In genomic region chr17:74442670-74443515, GRCh38 we compare ENCODE assay signal across 8 cellular contexts. TPM values are rescaled to one million over a fixed set of nuclear protein-coding genes. Genes with fewer than 3 reads are reported as not detected.
DNase-seq lines count a peak whose midpoint lies in the region; ATAC-seq and TF ChIP-seq lines count a peak whose summit lies in the region.

No MANE protein-coding gene starts in this region.

- H3K27ac ChIP-seq in HUES6 (ENCODE audit: low read depth, low read length) = no peak overlapping the region
- H3K27ac ChIP-seq in gastroesophageal sphincter = peak overlapping the region; percentile 44 to 81 (median 80)
- peak overlapping the region; percentile 74 for H3K27ac ChIP-seq in neutrophil

- in situ Hi-C loops in GM18951 (cut with MboI; ENCODE audit: low sequenced_read_pairs, unreplicated experiment) = no loop called here

- H3K4me1 ChIP-seq in HUES6 (ENCODE audit: control insufficient read depth, insufficient read depth, low read length) (peaks cover 32% of the 10 kb centered on the region), gastroesophageal sphincter (peaks cover 0 to 59% (median 27%) of the 10 kb centered on the region in 3 donors), neutrophil (ENCODE audit: control insufficient read depth in 1 of 2, insufficient read depth in 1 of 2, low read depth in 1 of 2, low read length in 1 of 2) (peaks cover 16 to 22% of the 10 kb centered on the region in 2 experiments)

- peak; percentile 81 for ATAC-seq in gastroesophageal sphincter
- no peak for ATAC-seq in HG02763 (IDR thresholded peaks at IDR 0.05; ENCODE audit: unreplicated experiment)

- H3K9me3 ChIP-seq in HUES6 (ENCODE audit: control insufficient read depth, insufficient read depth, low read depth, low read length) = no peaks in the 10 kb centered on the region; the same call in 1 of the 2 replicates
- H3K9me3 ChIP-seq in gastroesophageal sphincter = peaks cover 0 to 1% (median 0%) of the 10 kb centered on the region in 3 donors
- H3K9me3 ChIP-seq in neutrophil = peaks cover 16% of the 10 kb centered on the region

- H3K27me3 ChIP-seq in HUES6 (ENCODE audit: control insufficient read depth, insufficient read depth, low read length) (no peaks in the 10 kb centered on the region), gastroesophageal sphincter (no peaks in the 10 kb centered on the region), neutrophil (peaks cover 54% of the 10 kb centered on the region)

- TF ChIP-seq POLR2A in GM18951 (IDR thresholded peaks at IDR 0.05; ENCODE audit: extremely low read depth, insufficient read depth, insufficient read length) = peak; percentile 62
- TF ChIP-seq POLR2A in gastroesophageal sphincter (IDR thresholded peaks at IDR 0.05) = no peak

- DNase-seq in AG08395 (ENCODE audit: low spot score) (peak; percentile 62), SIG-M5 treated with dmso at 0.1 percent for 504 hours (lab: John Stamatoyannopoulos, UW; ENCODE audit: unreplicated experiment) (peak; percentile 90)
- DNase-seq in activated CD8-positive, alpha-beta memory T cell treated with anti-CD3 and anti-CD28 coated beads, Interleukin-2, amount 50 U/mL, for 48 hours = no peak

- H3K4me3 ChIP-seq in HUES6 (ENCODE audit: low read depth, low read length) (peak overlapping the region; percentile 20; the same call in 1 of the 2 replicates), gastroesophageal sphincter (peak overlapping the region; percentile 4 to 36), neutrophil (ENCODE audit: low read depth in 1 of 2, low read length in 1 of 2) (peak overlapping the region; percentile 49 to 51)

- no peak overlapping the region for H3K9ac ChIP-seq in HUES6 (ENCODE audit: low read length)

- 0 to 12% methylated on average over 1 to 11 of the region's 28 CpGs for WGBS in gastroesophageal sphincter (ENCODE audit: low coverage in 1 of 2), 2 donors

- peaks cover 14% of the 10 kb centered on the region; the same call in 1 of the 2 replicates for H3K36me3 ChIP-seq in HUES6 (ENCODE audit: control insufficient read depth, insufficient read depth, low read length)
- H3K36me3 ChIP-seq in gastroesophageal sphincter = peaks cover 0 to 30% of the 10 kb centered on the region in 2 donors
- H3K36me3 ChIP-seq in neutrophil = no peaks in the 10 kb centered on the region

- no peak for TF ChIP-seq EP300 in gastroesophageal sphincter (IDR thresholded peaks at IDR 0.05)

- no peak for TF ChIP-seq CTCF in gastroesophageal sphincter (IDR thresholded peaks at IDR 0.05)
- no peak for TF ChIP-seq CTCF in neutrophil (IDR thresholded peaks at IDR 0.05)

RNA-seq across cellular contexts. Expression of gene GPRC5C, which starts 11.0 kb away (rescaled TPM):
- total RNA-seq in gastroesophageal sphincter = 10 to 100 TPM; 11.3 to 27.2 (median 14.3) TPM

RNA-seq across cellular contexts. Expression of gene CD300A, which starts 23.5 kb away (rescaled TPM):
- 1 to 10 TPM; 2.0 to 5.8 (median 3.1) TPM for total RNA-seq in gastroesophageal sphincter
